In genomic region chr15:76298986-76299385, GRCh38 we compare ENCODE assay signal across 1 cellular context.
TF ChIP-seq lines count a peak whose summit lies in the region.

No MANE protein-coding gene starts in this region.

TF ChIP-seq in GM12878, 131 proteins besides CTCF, POLR2A, EP300 and RAD21 (continued from another document):
- TF ChIP-seq ZNF687 (IDR thresholded peaks at IDR 0.05) (no peak), ETV6 (conservative IDR thresholded peaks at IDR 0.05 in 1 of 2, IDR thresholded peaks at IDR 0.05 in 1 of 2; ENCODE audit: borderline replicate concordance in 1 of 2, low read depth in 1 of 2) (no peak), POU2F2 (IDR thresholded peaks at IDR 0.05; ENCODE audit: borderline replicate concordance, low read depth, low read length) (no peak), TCF3 (IDR thresholded peaks at IDR 0.05; ENCODE audit: borderline replicate concordance, insufficient read depth, low read depth, low read length) (no peak), TCF7 (IDR thresholded peaks at IDR 0.05; ENCODE audit: borderline replicate concordance) (no peak), PBX3 (IDR thresholded peaks at IDR 0.05; ENCODE audit: insufficient replicate concordance, low read depth, low read length) (no peak), FOS (IDR thresholded peaks at IDR 0.05; ENCODE audit: borderline replicate concordance, extremely low read depth, insufficient read length) (no peak), CBX3 (IDR thresholded peaks at IDR 0.05; ENCODE audit: borderline replicate concordance, low read depth) (no peak), RCOR1 (conservative IDR thresholded peaks at IDR 0.05; ENCODE audit: low read depth, low read length) (no peak), ELK1 (IDR thresholded peaks at IDR 0.05; ENCODE audit: low read depth, low read length) (no peak), BHLHE40 (IDR thresholded peaks at IDR 0.05; ENCODE audit: borderline replicate concordance in 1 of 2, low read depth in 2 of 2, low read length in 1 of 2) (no peak)
- TF ChIP-seq, protein P1, sequence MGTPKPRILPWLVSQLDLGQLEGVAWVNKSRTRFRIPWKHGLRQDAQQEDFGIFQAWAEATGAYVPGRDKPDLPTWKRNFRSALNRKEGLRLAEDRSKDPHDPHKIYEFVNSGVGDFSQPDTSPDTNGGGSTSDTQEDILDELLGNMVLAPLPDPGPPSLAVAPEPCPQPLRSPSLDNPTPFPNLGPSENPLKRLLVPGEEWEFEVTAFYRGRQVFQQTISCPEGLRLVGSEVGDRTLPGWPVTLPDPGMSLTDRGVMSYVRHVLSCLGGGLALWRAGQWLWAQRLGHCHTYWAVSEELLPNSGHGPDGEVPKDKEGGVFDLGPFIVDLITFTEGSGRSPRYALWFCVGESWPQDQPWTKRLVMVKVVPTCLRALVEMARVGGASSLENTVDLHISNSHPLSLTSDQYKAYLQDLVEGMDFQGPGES (IDR thresholded peaks at IDR 0.05): no peak
- TF ChIP-seq, protein P2, sequence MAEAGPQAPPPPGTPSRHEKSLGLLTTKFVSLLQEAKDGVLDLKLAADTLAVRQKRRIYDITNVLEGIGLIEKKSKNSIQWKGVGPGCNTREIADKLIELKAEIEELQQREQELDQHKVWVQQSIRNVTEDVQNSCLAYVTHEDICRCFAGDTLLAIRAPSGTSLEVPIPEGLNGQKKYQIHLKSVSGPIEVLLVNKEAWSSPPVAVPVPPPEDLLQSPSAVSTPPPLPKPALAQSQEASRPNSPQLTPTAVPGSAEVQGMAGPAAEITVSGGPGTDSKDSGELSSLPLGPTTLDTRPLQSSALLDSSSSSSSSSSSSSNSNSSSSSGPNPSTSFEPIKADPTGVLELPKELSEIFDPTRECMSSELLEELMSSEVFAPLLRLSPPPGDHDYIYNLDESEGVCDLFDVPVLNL (IDR thresholded peaks at IDR 0.05; ENCODE audit: low read depth, low read length): no peak
